Comparison of ENCODE assay signal across 8 cellular contexts in the genomic region with DNA sequence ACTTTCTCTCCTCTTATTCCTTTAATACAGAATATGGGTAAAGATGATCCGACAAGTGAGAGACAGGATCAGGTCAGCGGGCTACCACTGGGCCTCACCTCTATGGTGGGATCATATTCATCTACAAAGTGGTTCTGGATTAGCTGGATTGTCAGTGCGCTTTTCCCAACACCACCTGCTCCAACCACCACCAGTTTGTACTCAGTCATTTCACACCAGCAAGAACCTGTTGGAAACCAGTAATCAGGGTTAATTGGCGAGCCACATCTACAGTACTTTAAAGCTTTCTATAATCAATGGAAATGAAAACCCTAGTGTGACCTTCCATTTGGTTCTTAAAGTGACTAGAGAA. TPM values are rescaled to one million over a fixed set of nuclear protein-coding genes. Genes with fewer than 3 reads are reported as not detected.
A peak's percentile ranks its signal among the peaks of the same experiment; 100 is the strongest.
DNase-seq lines count a peak whose midpoint lies in the region; TF ChIP-seq lines count a peak whose summit lies in the region.

No MANE protein-coding gene starts in this region.

- TF ChIP-seq CTCF in H9 (conservative IDR thresholded peaks at IDR 0.05) = no peak

- no peak overlapping the region for H2BK12ac ChIP-seq in H9 (ENCODE audit: insufficient read length, low read depth, low read length)

- H3K9ac ChIP-seq in H9 (ENCODE audit: extremely low read depth, insufficient read length, low read length) = peak overlapping the region; percentile 96
- peak overlapping the region; percentile 91 for H3K9ac ChIP-seq in iPS-18a (ENCODE audit: low read length)

- H3K9me3 Mint-ChIP-seq in H9 = no peaks in the 10 kb centered on the region
- H3K9me3 Mint-ChIP-seq in activated CD4-positive, alpha-beta memory T cell treated with anti-CD3 and anti-CD28 coated beads for 36 hours = no peaks in the 10 kb centered on the region

- H2BK20ac ChIP-seq in H9 (ENCODE audit: low read depth, low read length, poor library complexity, severe bottlenecking) = no peak overlapping the region

- no peak overlapping the region for H2BK120ac ChIP-seq in H9 (ENCODE audit: low read depth, low read length, poor library complexity, severe bottlenecking)

- peaks cover 21 to 76% (median 66%) of the 10 kb centered on the region in 3 experiments; a peak in 6 of 7 replicates for H3K36me3 Mint-ChIP-seq in H9 (ENCODE audit: insufficient read depth in 1 of 3, low read depth in 3 of 3)
- peaks cover 44% of the 10 kb centered on the region for H3K36me3 Mint-ChIP-seq in activated CD4-positive, alpha-beta memory T cell treated with anti-CD3 and anti-CD28 coated beads for 36 hours

- H3K27ac ChIP-seq in ACC112 (ENCODE audit: low read depth, low read length) (peak overlapping the region; percentile 97), H9 (ENCODE audit: insufficient read length, low read depth, low read length) (no peak overlapping the region), iPS-18a (ENCODE audit: low read length) (peak overlapping the region; percentile 81), substantia nigra (ENCODE audit: low read depth, low read length, poor library complexity, severe bottlenecking) (peak overlapping the region; percentile 74)

- peak overlapping the region; percentile 86 for H3K4me2 ChIP-seq in H9 (ENCODE audit: insufficient read depth, insufficient read length, low read length)

- H3K79me2 ChIP-seq in ACC112 (ENCODE audit: control insufficient read depth, insufficient read depth, low read length, unreplicated experiment) = peaks cover 38% of the 10 kb centered on the region
- H3K79me2 ChIP-seq in H9 (ENCODE audit: insufficient read depth, low read length) = peaks cover 4% of the 10 kb centered on the region; the same call in 1 of the 2 replicates

- CTCF ChIA-PET in activated CD4-positive, alpha-beta memory T cell treated with anti-CD3 and anti-CD28 coated beads for 36 hours (lab: Charles Lee) = interaction anchor here (0.6 to 2.2 kb wide), 11 partner anchors 13 to 1760 kb away, joined by 3 to 8 read pairs (median 3); a partner anchor contains a TSS

- no peak overlapping the region for H2BK5ac ChIP-seq in H9 (ENCODE audit: insufficient read length, low read length)

- peak overlapping the region; percentile 80; the same call in 1 of the 2 replicates for H3K14ac ChIP-seq in H9 (ENCODE audit: insufficient read depth, low read length)

- POLR2A ChIA-PET in activated CD4-positive, alpha-beta memory T cell treated with anti-CD3 and anti-CD28 coated beads for 36 hours (lab: Charles Lee) = interaction anchor here (1.0 to 2.3 kb wide), 7 partner anchors 31 to 205 kb away, joined by 4 to 8 read pairs (median 6); a partner anchor contains a TSS

- H3K23ac ChIP-seq in H9 (ENCODE audit: insufficient read length, low read depth, low read length) = no peak overlapping the region

- no peak overlapping the region for H3T11ph ChIP-seq in H9 (ENCODE audit: low read length)

- H3K56ac ChIP-seq in H9 (ENCODE audit: insufficient read length, low read depth, low read length) = peak overlapping the region; percentile 15

- H3K9me3 ChIP-seq in H9 (ENCODE audit: control insufficient read depth, low read depth, low read length) (no peaks in the 10 kb centered on the region), iPS-18a (ENCODE audit: control insufficient read depth, low read depth, low read length) (no peaks in the 10 kb centered on the region)

- H3K27me3 Mint-ChIP-seq in H9 (ENCODE audit: low read depth) = no peaks in the 10 kb centered on the region
- no peaks in the 10 kb centered on the region for H3K27me3 Mint-ChIP-seq in activated CD4-positive, alpha-beta memory T cell treated with anti-CD3 and anti-CD28 coated beads for 36 hours

- H3K4me3 Mint-ChIP-seq in H9 = peak overlapping the region; percentile 97 to 99
- peak overlapping the region; percentile 91 for H3K4me3 Mint-ChIP-seq in activated CD4-positive, alpha-beta memory T cell treated with anti-CD3 and anti-CD28 coated beads for 36 hours

- no peaks in the 10 kb centered on the region for H4K20me1 ChIP-seq in H9 (ENCODE audit: control insufficient read depth, insufficient read depth, insufficient read length)

- H3K4me1 ChIP-seq in ACC112 (ENCODE audit: control insufficient read depth, insufficient read depth, low read length, unreplicated experiment) (peaks cover 20% of the 10 kb centered on the region), H9 (ENCODE audit: insufficient read depth, low read length) (no peaks in the 10 kb centered on the region), iPS-18a (ENCODE audit: control insufficient read depth, low read depth, low read length) (peaks cover 3% of the 10 kb centered on the region)

- peaks cover 51% of the 10 kb centered on the region for H3K36me3 ChIP-seq in ACC112 (ENCODE audit: insufficient read depth, low read length)
- H3K36me3 ChIP-seq in iPS-18a (ENCODE audit: control insufficient read depth, low read depth, low read length) = peaks cover 60% of the 10 kb centered on the region

- no peak overlapping the region for H2BK15ac ChIP-seq in H9 (ENCODE audit: low read depth, low read length)

- peaks cover 4% of the 10 kb centered on the region for H3K23me2 ChIP-seq in H9 (ENCODE audit: insufficient read length, low read depth, low read length, poor library complexity, severe bottlenecking)

- H2AK5ac ChIP-seq in H9 (ENCODE audit: insufficient read length, low read length) = no peak overlapping the region

- WGBS in H9 (ENCODE audit: extremely low coverage, insufficient read length, low lambda C conversion rate) = no CpG with 5 or more reads among the region's 4 CpGs

- H3K4me3 ChIP-seq in ACC112 (ENCODE audit: low read depth, low read length) = peak overlapping the region; percentile 98
- peak overlapping the region; percentile 89 for H3K4me3 ChIP-seq in iPS-18a (ENCODE audit: low read length)

- H3K27me3 ChIP-seq in ACC112 (ENCODE audit: insufficient read depth, low read length) (no peaks in the 10 kb centered on the region), H9 (ENCODE audit: insufficient read depth, low read length) (no peaks in the 10 kb centered on the region), iPS-18a (ENCODE audit: control insufficient read depth, insufficient read depth, low read length) (no peaks in the 10 kb centered on the region)

- H4K5ac ChIP-seq in H9 (ENCODE audit: insufficient read length, low read depth, low read length) = peak overlapping the region; percentile 34

- no peak overlapping the region for H4K8ac ChIP-seq in H9 (replicated peaks; ENCODE audit: insufficient read length, low read depth, low read length)

- peak overlapping the region; percentile 89 for H3K18ac ChIP-seq in H9 (ENCODE audit: insufficient read length, low read depth, low read length)

- H3K4me1 Mint-ChIP-seq in H9 = peaks cover 9 to 14% of the 10 kb centered on the region in 2 experiments
- H3K4me1 Mint-ChIP-seq in activated CD4-positive, alpha-beta memory T cell treated with anti-CD3 and anti-CD28 coated beads for 36 hours (ENCODE audit: low read depth) = peaks cover 31% of the 10 kb centered on the region

- no peaks in the 10 kb centered on the region for H3K79me1 ChIP-seq in H9 (ENCODE audit: insufficient read depth, low read depth, low read length, poor library complexity, severe bottlenecking)

- no peak overlapping the region for H4K91ac ChIP-seq in H9 (ENCODE audit: insufficient read length, low read depth, low read length)

- peak overlapping the region; percentile 58 to 100 (median 100); a peak in 5 of 7 replicates for H3K27ac Mint-ChIP-seq in H9
- H3K27ac Mint-ChIP-seq in activated CD4-positive, alpha-beta memory T cell treated with anti-CD3 and anti-CD28 coated beads for 36 hours = peak overlapping the region; percentile 97

- H3K4ac ChIP-seq in H9 (ENCODE audit: low read depth, low read length) = peak overlapping the region; percentile 89; the same call in 1 of the 2 replicates

- DNase-seq in H9 (no peak), substantia nigra (lab: John Stamatoyannopoulos, UW) (no peak), NCI-H446 treated with DMSO at 0.1 percent for 48 hours (lab: John Stamatoyannopoulos, UW) (no peak), NCI-H526 (lab: John Stamatoyannopoulos, UW) (no peak), MV-4-11 (lab: John Stamatoyannopoulos, UW) (no peak)
- DNase-seq in activated CD4-positive, alpha-beta memory T cell treated with anti-CD3 and anti-CD28 coated beads for 36 hours = no peak

- H2AFZ ChIP-seq in ACC112 (ENCODE audit: low read length, unreplicated experiment) (peak overlapping the region; percentile 90), H9 (ENCODE audit: low read length) (no peak overlapping the region)

- intact Hi-C loops in activated CD4-positive, alpha-beta memory T cell treated with anti-CD3 and anti-CD28 coated beads for 36 hours (cut with micrococcal nuclease) = loop anchor here (1.0 to 2.0 kb wide), 8 partner anchors 31 to 903 kb away; a partner anchor contains a TSS

RNA-seq across cellular contexts. Expression of a gene that starts 0.6 kb away (rescaled TPM):
- total RNA-seq in H9 (2021) = 72.9 and 73.4 TPM in 2 replicates
- total RNA-seq in activated CD4-positive, alpha-beta memory T cell treated with anti-CD3 and anti-CD28 coated beads for 36 hours = 10 to 100 TPM; 51.7 to 52.1 TPM

RNA-seq across cellular contexts. Expression of a gene that starts 20.6 kb away (rescaled TPM):
- not detected in 2 replicates for total RNA-seq in H9 (2021)
- not detected for total RNA-seq in activated CD4-positive, alpha-beta memory T cell treated with anti-CD3 and anti-CD28 coated beads for 36 hours

RNA-seq across cellular contexts. Expression of a gene that starts 41.9 kb away (rescaled TPM):
- total RNA-seq in H9 (2021) = 630 and 645 TPM in 2 replicates
- total RNA-seq in activated CD4-positive, alpha-beta memory T cell treated with anti-CD3 and anti-CD28 coated beads for 36 hours = 100 to 1,000 TPM; 452 to 464 TPM

RNA-seq across cellular contexts. Expression of a gene that starts 46.1 kb away (rescaled TPM):
- total RNA-seq in H9 (2021) = 3.4 and 3.6 TPM in 2 replicates
- total RNA-seq in activated CD4-positive, alpha-beta memory T cell treated with anti-CD3 and anti-CD28 coated beads for 36 hours = under 1 TPM; 0.90 to 0.93 TPM
